ENCODE assay signal across 8 cellular contexts in genomic region chr19:37931941-37932655, GRCh38. TPM values are rescaled to one million over a fixed set of nuclear protein-coding genes. Genes with fewer than 3 reads are reported as not detected.
DNase-seq lines count a peak whose midpoint lies in the region; TF ChIP-seq lines count a peak whose summit lies in the region.

No MANE protein-coding gene starts in this region.

- peaks cover 0 to 17% (median 9%) of the 10 kb centered on the region in 5 donors for H3K9me3 Mint-ChIP-seq in CD8-positive, alpha-beta memory T cell

- H3K9me3 ChIP-seq in iPS-18a (ENCODE audit: control insufficient read depth, low read depth, low read length): peaks cover 3% of the 10 kb centered on the region
- H3K9me3 ChIP-seq in CD8-positive, alpha-beta memory T cell (ENCODE audit: low read length): no peaks in the 10 kb centered on the region

- no peak for TF ChIP-seq CTCF in GM20000 (IDR thresholded peaks at IDR 0.05; ENCODE audit: extremely low read depth, missing control alignments)
- peak; percentile 26 for TF ChIP-seq CTCF in astrocyte of the spinal cord (IDR thresholded peaks at IDR 0.05; ENCODE audit: low read depth, low read length)

- H3K27me3 ChIP-seq in iPS-18a (ENCODE audit: control insufficient read depth, insufficient read depth, low read length): no peaks in the 10 kb centered on the region
- H3K27me3 ChIP-seq in CD8-positive, alpha-beta memory T cell (ENCODE audit: insufficient read depth, low read length, poor library complexity, severe bottlenecking): no peaks in the 10 kb centered on the region

- peaks cover 7 to 29% (median 18%) of the 10 kb centered on the region in 3 donors for H3K4me1 Mint-ChIP-seq in CD8-positive, alpha-beta memory T cell

- H3K36me3 Mint-ChIP-seq in CD8-positive, alpha-beta memory T cell: peaks cover 18 to 34% (median 30%) of the 10 kb centered on the region in 3 donors

- no peak overlapping the region for H3K27ac Mint-ChIP-seq in CD8-positive, alpha-beta memory T cell

- DNase-seq in COLO668 (lab: John Stamatoyannopoulos, UW; ENCODE audit: unreplicated experiment) (peak; percentile 94), GM20000 (ENCODE audit: low spot score) (peak; percentile 39), NCI-H2029 (lab: John Stamatoyannopoulos, UW) (peak; percentile 93), astrocyte of the spinal cord (ENCODE audit: low read depth, low spot score) (peak; percentile 78), retina (peak; percentile 73)
- no peak for DNase-seq in activated CD8-positive, alpha-beta memory T cell treated with anti-CD3 and anti-CD28 coated beads, Interleukin-2, amount 50 U/mL, for 48 hours
- DNase-seq in CD8-positive, alpha-beta memory T cell: no peak

- peak overlapping the region; percentile 80 for H3K9ac ChIP-seq in iPS-18a (ENCODE audit: low read length)

- in situ Hi-C loops in astrocyte of the spinal cord (cut with HindIII; ENCODE audit: low sequenced_read_pairs): no loop called here

- H3K4me3 ChIP-seq in astrocyte of the spinal cord (ENCODE audit: low read depth, low read length) (peak overlapping the region; percentile 20), iPS-18a (ENCODE audit: low read length) (peak overlapping the region; percentile 55)
- H3K4me3 ChIP-seq in CD8-positive, alpha-beta memory T cell (ENCODE audit: low read length): no peak overlapping the region

- CTCF ChIA-PET in CD8-positive, alpha-beta memory T cell (lab: Charles Lee): interaction anchor here (1.0 to 1.4 kb wide), 2 partner anchors 7 to 30 kb away, joined by 3 to 4 read pairs; no protein-coding TSS in a partner anchor

- peak overlapping the region; percentile 95 for H3K27ac ChIP-seq in iPS-18a (ENCODE audit: low read length)
- H3K27ac ChIP-seq in CD8-positive, alpha-beta memory T cell (ENCODE audit: low read depth, low read length): no peak overlapping the region

- no peaks in the 10 kb centered on the region for H3K36me3 ChIP-seq in iPS-18a (ENCODE audit: control insufficient read depth, low read depth, low read length)
- H3K36me3 ChIP-seq in CD8-positive, alpha-beta memory T cell (ENCODE audit: insufficient read depth, low read length): no peaks in the 10 kb centered on the region

- POLR2A ChIA-PET in CD8-positive, alpha-beta memory T cell (lab: Charles Lee): no interaction called here

- no peak overlapping the region for H3K4me3 Mint-ChIP-seq in CD8-positive, alpha-beta memory T cell

- H3K4me1 ChIP-seq in iPS-18a (ENCODE audit: control insufficient read depth, low read depth, low read length): peaks cover 39% of the 10 kb centered on the region
- no peaks in the 10 kb centered on the region for H3K4me1 ChIP-seq in CD8-positive, alpha-beta memory T cell (ENCODE audit: insufficient read depth, low read length)

- H3K27me3 Mint-ChIP-seq in CD8-positive, alpha-beta memory T cell: no peaks in the 10 kb centered on the region

RNA-seq across cellular contexts. Expression of gene SIPA1L3, which starts 25.1 kb away (rescaled TPM):
- total RNA-seq in CD8-positive, alpha-beta memory T cell: 10 to 100 TPM; 11.5 to 14.8 TPM
- 5.4 TPM for polyA plus RNA-seq in CD8-positive, alpha-beta memory T cell

RNA-seq across cellular contexts. Expression of gene WDR87, which starts 25.7 kb away (rescaled TPM):
- not detected for total RNA-seq in CD8-positive, alpha-beta memory T cell
- polyA plus RNA-seq in CD8-positive, alpha-beta memory T cell: not detected

Comparison
In these comparisons a context has a peak if more than half of its experiments do, and no peak if none do; other contexts are left out.
1. DNase-seq: peak in COLO668 (single experiment), GM20000 (single experiment), NCI-H2029 (single experiment), astrocyte of the spinal cord (single experiment) and retina (single experiment); none in activated CD8-positive, alpha-beta memory T cell treated with anti-CD3 and anti-CD28 coated beads, Interleukin-2, amount 50 U/mL, for 48 hours (single experiment) and CD8-positive, alpha-beta memory T cell (0 of 5).